Comparison of ENCODE assay signal across 8 cellular contexts in genomic region chr12:32107376-32108267, GRCh38. TPM values are rescaled to one million over a fixed set of nuclear protein-coding genes. Genes with fewer than 3 reads are reported as not detected.
DNase-seq lines count a peak whose midpoint lies in the region; ATAC-seq and TF ChIP-seq lines count a peak whose summit lies in the region.

No MANE protein-coding gene starts in this region.

- no peaks in the 10 kb centered on the region for H3K27me3 ChIP-seq in ACC112 (ENCODE audit: insufficient read depth, low read length)
- no peaks in the 10 kb centered on the region for H3K27me3 ChIP-seq in HUES64 (ENCODE audit: insufficient read depth, low read length)

- no peak for TF ChIP-seq CTCF in coronary artery (IDR thresholded peaks at IDR 0.05)

- H3K4me1 ChIP-seq in ACC112 (ENCODE audit: control insufficient read depth, insufficient read depth, low read length, unreplicated experiment) = peaks cover 12% of the 10 kb centered on the region
- peaks cover 34% of the 10 kb centered on the region for H3K4me1 ChIP-seq in HUES64 (ENCODE audit: insufficient read depth, low read length)

- H3K36me3 ChIP-seq in ACC112 (ENCODE audit: insufficient read depth, low read length) = no peaks in the 10 kb centered on the region
- peaks cover 18% of the 10 kb centered on the region for H3K36me3 ChIP-seq in HUES64 (ENCODE audit: insufficient read depth, low read length)

- peak overlapping the region; percentile 71 for H3K27ac ChIP-seq in ACC112 (ENCODE audit: low read depth, low read length)
- H3K27ac ChIP-seq in HUES64 (ENCODE audit: low read depth, low read length) = peak overlapping the region; percentile 94
- H3K27ac ChIP-seq in coronary artery = peak overlapping the region; percentile 86 to 98

- peak overlapping the region; percentile 88 for H3K27ac Mint-ChIP-seq in stimulated activated effector memory CD8-positive, alpha-beta T cell treated with anti-CD3 and anti-CD28 coated beads, Interleukin-12 subunit alpha, Interleukin-12 subunit beta, amount 100 ng/mL, for 72 hours

- WGBS in HUES64 = 1% methylated on average over 13 of the region's 14 CpGs

- H3K79me2 ChIP-seq in ACC112 (ENCODE audit: control insufficient read depth, insufficient read depth, low read length, unreplicated experiment) = peaks cover 38% of the 10 kb centered on the region

- no peaks in the 10 kb centered on the region for H3K9me3 ChIP-seq in HUES64 (ENCODE audit: insufficient read depth, low read depth, low read length)

- H3K4me3 ChIP-seq in ACC112 (ENCODE audit: low read depth, low read length) (peak overlapping the region; percentile 93), HUES64 (ENCODE audit: low read length) (peak overlapping the region; percentile 88), coronary artery (peak overlapping the region; percentile 97)

- peak; percentile 11 to 24 for DNase-seq in activated CD4-positive, alpha-beta T cell treated with anti-CD3 and anti-CD28 coated beads for 24 hours (ENCODE audit: low read depth in 2 of 2)
- DNase-seq in coronary artery (ENCODE audit: low spot score) = no peak
- peak; percentile 50 for DNase-seq in medulla oblongata (ENCODE audit: extremely low spot score)
- peak in 1 of 2 donors; percentile 3 for DNase-seq in stimulated activated effector memory CD8-positive, alpha-beta T cell treated with anti-CD3 and anti-CD28 coated beads, Interleukin-12 subunit alpha, Interleukin-12 subunit beta, amount 100 ng/mL, for 72 hours (ENCODE audit: low spot score in 2 of 2)
- DNase-seq in ureter (ENCODE audit: low spot score) = no peak

- no peaks in the 10 kb centered on the region for H3K36me3 Mint-ChIP-seq in stimulated activated effector memory CD8-positive, alpha-beta T cell treated with anti-CD3 and anti-CD28 coated beads, Interleukin-12 subunit alpha, Interleukin-12 subunit beta, amount 100 ng/mL, for 72 hours

- H2AFZ ChIP-seq in ACC112 (ENCODE audit: low read length, unreplicated experiment) = peak overlapping the region; percentile 92

- no peaks in the 10 kb centered on the region for H3K9me3 Mint-ChIP-seq in stimulated activated effector memory CD8-positive, alpha-beta T cell treated with anti-CD3 and anti-CD28 coated beads, Interleukin-12 subunit alpha, Interleukin-12 subunit beta, amount 100 ng/mL, for 72 hours

- H3K4me1 Mint-ChIP-seq in stimulated activated effector memory CD8-positive, alpha-beta T cell treated with anti-CD3 and anti-CD28 coated beads, Interleukin-12 subunit alpha, Interleukin-12 subunit beta, amount 100 ng/mL, for 72 hours = peaks cover 26% of the 10 kb centered on the region

- H3K4me3 Mint-ChIP-seq in stimulated activated effector memory CD8-positive, alpha-beta T cell treated with anti-CD3 and anti-CD28 coated beads, Interleukin-12 subunit alpha, Interleukin-12 subunit beta, amount 100 ng/mL, for 72 hours = peak overlapping the region; percentile 91

- H3K9ac ChIP-seq in HUES64 (ENCODE audit: low read depth, low read length) = peak overlapping the region; percentile 95

- peak; percentile 8 for ATAC-seq in GM18868 (IDR thresholded peaks at IDR 0.05; ENCODE audit: unreplicated experiment)
- peak; percentile 65 for ATAC-seq in stimulated activated effector memory CD8-positive, alpha-beta T cell treated with anti-CD3 and anti-CD28 coated beads, Interleukin-12 subunit alpha, Interleukin-12 subunit beta, amount 100 ng/mL, for 72 hours

RNA-seq across cellular contexts. Expression of gene BICD1, which starts 1.0 kb away (rescaled TPM):
- polyA plus RNA-seq in HUES64 (2013, experiment 1 of 2) = 30.6 TPM
- 31.1 TPM for polyA plus RNA-seq in HUES64 (2013, experiment 2 of 2)
- total RNA-seq in ureter = 32.9 TPM

Comparison
In these comparisons a context has a peak if more than half of its experiments do, and no peak if none do; other contexts are left out.
1. DNase-seq: peak in activated CD4-positive, alpha-beta T cell treated with anti-CD3 and anti-CD28 coated beads for 24 hours (2 of 2) and medulla oblongata (single experiment); none in coronary artery (single experiment) and ureter (single experiment).
2. Peak in every context shown above with its lines, with median percentiles within 50 percentile points of each other: H3K27ac ChIP-seq and H3K4me3 ChIP-seq.